1 cellular context compared by ENCODE assay signal in genomic region chr19:47707135-47707925, GRCh38.
TF ChIP-seq lines count a peak whose summit lies in the region.

No MANE protein-coding gene starts in this region.

TF ChIP-seq in H1, 55 proteins besides CTCF, POLR2A, EP300 and RAD21:
- TF ChIP-seq GABPA (IDR thresholded peaks at IDR 0.05; ENCODE audit: borderline replicate concordance, insufficient read depth, low read length) (peak; percentile 64; the same call in 1 of the 2 replicates), KDM4A (IDR thresholded peaks at IDR 0.05; ENCODE audit: low read depth, low read length, severe bottlenecking) (no peak), YY1 (IDR thresholded peaks at IDR 0.05; ENCODE audit: low read depth, low read length) (peak; percentile 78; the same call in 1 of the 2 replicates), SP1 (IDR thresholded peaks at IDR 0.05; ENCODE audit: low read depth, low read length) (0 out of 2 replicates have a peak, but pooled peaks have one; percentile 56), RBBP5 (IDR thresholded peaks at IDR 0.05; ENCODE audit: borderline replicate concordance, low read depth, low read length) (no peak), HDAC2 (IDR thresholded peaks at IDR 0.05; ENCODE audit: borderline replicate concordance in 1 of 2, low read depth in 2 of 2, low read length in 2 of 2) (peak in 1 of 2 experiments; percentile 93; a peak in 2 of 4 replicates), RNF2 (IDR thresholded peaks at IDR 0.05; ENCODE audit: borderline replicate concordance, low read depth, low read length, missing control alignments, poor library complexity, severe bottlenecking) (no peak), CREB1 (IDR thresholded peaks at IDR 0.05) (peak; percentile 59), CBX8 (IDR thresholded peaks at IDR 0.05; ENCODE audit: borderline replicate concordance, low read depth, low read length) (no peak), ASH2L (IDR thresholded peaks at IDR 0.05; ENCODE audit: low read length) (peak; percentile 31), BCL11A (IDR thresholded peaks at IDR 0.05; ENCODE audit: low read depth in 2 of 2, low read length in 2 of 2) (no peak), TBP (IDR thresholded peaks at IDR 0.05; ENCODE audit: low read depth, low read length) (peak; percentile 51; the same call in 1 of the 2 replicates), CEBPB (IDR thresholded peaks at IDR 0.05; ENCODE audit: low read depth, low read length) (0 out of 2 replicates have a peak, but pooled peaks have one; percentile 11), ATF2 (IDR thresholded peaks at IDR 0.05; ENCODE audit: low read length) (no peak), SP4 (IDR thresholded peaks at IDR 0.05; ENCODE audit: low read length) (0 out of 2 replicates have a peak, but pooled peaks have one; percentile 29), KDM1A (IDR thresholded peaks at IDR 0.05; ENCODE audit: borderline replicate concordance, low read length) (peak; percentile 98), SIN3A (conservative IDR thresholded peaks at IDR 0.05 in 1 of 2, IDR thresholded peaks at IDR 0.05 in 1 of 2; ENCODE audit: low read depth in 1 of 2, low read length in 2 of 2) (peak in 1 of 2 experiments; percentile 45; a peak in 1 of 4 replicates), ATF3 (IDR thresholded peaks at IDR 0.05; ENCODE audit: insufficient read depth, low read depth, low read length) (no peak), MAX (IDR thresholded peaks at IDR 0.05) (peak; percentile 48)
- TF ChIP-seq, protein P1, sequence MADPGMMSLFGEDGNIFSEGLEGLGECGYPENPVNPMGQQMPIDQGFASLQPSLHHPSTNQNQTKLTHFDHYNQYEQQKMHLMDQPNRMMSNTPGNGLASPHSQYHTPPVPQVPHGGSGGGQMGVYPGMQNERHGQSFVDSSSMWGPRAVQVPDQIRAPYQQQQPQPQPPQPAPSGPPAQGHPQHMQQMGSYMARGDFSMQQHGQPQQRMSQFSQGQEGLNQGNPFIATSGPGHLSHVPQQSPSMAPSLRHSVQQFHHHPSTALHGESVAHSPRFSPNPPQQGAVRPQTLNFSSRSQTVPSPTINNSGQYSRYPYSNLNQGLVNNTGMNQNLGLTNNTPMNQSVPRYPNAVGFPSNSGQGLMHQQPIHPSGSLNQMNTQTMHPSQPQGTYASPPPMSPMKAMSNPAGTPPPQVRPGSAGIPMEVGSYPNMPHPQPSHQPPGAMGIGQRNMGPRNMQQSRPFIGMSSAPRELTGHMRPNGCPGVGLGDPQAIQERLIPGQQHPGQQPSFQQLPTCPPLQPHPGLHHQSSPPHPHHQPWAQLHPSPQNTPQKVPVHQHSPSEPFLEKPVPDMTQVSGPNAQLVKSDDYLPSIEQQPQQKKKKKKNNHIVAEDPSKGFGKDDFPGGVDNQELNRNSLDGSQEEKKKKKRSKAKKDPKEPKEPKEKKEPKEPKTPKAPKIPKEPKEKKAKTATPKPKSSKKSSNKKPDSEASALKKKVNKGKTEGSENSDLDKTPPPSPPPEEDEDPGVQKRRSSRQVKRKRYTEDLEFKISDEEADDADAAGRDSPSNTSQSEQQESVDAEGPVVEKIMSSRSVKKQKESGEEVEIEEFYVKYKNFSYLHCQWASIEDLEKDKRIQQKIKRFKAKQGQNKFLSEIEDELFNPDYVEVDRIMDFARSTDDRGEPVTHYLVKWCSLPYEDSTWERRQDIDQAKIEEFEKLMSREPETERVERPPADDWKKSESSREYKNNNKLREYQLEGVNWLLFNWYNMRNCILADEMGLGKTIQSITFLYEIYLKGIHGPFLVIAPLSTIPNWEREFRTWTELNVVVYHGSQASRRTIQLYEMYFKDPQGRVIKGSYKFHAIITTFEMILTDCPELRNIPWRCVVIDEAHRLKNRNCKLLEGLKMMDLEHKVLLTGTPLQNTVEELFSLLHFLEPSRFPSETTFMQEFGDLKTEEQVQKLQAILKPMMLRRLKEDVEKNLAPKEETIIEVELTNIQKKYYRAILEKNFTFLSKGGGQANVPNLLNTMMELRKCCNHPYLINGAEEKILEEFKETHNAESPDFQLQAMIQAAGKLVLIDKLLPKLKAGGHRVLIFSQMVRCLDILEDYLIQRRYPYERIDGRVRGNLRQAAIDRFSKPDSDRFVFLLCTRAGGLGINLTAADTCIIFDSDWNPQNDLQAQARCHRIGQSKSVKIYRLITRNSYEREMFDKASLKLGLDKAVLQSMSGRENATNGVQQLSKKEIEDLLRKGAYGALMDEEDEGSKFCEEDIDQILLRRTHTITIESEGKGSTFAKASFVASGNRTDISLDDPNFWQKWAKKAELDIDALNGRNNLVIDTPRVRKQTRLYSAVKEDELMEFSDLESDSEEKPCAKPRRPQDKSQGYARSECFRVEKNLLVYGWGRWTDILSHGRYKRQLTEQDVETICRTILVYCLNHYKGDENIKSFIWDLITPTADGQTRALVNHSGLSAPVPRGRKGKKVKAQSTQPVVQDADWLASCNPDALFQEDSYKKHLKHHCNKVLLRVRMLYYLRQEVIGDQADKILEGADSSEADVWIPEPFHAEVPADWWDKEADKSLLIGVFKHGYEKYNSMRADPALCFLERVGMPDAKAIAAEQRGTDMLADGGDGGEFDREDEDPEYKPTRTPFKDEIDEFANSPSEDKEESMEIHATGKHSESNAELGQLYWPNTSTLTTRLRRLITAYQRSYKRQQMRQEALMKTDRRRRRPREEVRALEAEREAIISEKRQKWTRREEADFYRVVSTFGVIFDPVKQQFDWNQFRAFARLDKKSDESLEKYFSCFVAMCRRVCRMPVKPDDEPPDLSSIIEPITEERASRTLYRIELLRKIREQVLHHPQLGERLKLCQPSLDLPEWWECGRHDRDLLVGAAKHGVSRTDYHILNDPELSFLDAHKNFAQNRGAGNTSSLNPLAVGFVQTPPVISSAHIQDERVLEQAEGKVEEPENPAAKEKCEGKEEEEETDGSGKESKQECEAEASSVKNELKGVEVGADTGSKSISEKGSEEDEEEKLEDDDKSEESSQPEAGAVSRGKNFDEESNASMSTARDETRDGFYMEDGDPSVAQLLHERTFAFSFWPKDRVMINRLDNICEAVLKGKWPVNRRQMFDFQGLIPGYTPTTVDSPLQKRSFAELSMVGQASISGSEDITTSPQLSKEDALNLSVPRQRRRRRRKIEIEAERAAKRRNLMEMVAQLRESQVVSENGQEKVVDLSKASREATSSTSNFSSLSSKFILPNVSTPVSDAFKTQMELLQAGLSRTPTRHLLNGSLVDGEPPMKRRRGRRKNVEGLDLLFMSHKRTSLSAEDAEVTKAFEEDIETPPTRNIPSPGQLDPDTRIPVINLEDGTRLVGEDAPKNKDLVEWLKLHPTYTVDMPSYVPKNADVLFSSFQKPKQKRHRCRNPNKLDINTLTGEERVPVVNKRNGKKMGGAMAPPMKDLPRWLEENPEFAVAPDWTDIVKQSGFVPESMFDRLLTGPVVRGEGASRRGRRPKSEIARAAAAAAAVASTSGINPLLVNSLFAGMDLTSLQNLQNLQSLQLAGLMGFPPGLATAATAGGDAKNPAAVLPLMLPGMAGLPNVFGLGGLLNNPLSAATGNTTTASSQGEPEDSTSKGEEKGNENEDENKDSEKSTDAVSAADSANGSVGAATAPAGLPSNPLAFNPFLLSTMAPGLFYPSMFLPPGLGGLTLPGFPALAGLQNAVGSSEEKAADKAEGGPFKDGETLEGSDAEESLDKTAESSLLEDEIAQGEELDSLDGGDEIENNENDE (IDR thresholded peaks at IDR 0.05; ENCODE audit: insufficient replicate concordance, low read length): no peak
TF ChIP-seq in H1: peak in this region for 12.
